Comparison of ENCODE assay signal across 15 cellular contexts in the genomic region with DNA sequence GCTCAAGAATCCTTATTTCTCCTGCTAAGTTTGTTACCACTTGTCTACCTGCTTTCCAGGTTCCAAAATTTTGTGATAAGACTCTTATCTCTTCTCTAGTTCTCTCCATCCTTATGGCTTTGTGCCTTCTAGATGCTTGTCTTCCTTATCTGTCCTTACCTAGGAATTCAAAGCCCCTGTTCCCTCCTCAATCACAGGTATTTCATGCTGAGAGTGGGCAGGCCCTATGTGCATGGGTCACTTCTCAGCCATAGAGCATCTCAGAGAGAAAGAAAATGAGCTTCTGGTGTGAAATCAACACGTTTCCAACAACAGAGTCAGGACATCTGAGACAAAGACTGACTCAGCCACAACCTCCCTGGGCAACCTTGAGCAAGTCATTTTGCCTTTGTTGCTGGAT.
DNase-seq lines count a peak whose midpoint lies in the region; ATAC-seq and TF ChIP-seq lines count a peak whose summit lies in the region.
"Had no signal": no experiment of that assay in that cellular context is flagged by ENCODE, and none has a peak within 500 bp of the region (broad histone marks: within the 10 kb centered on the region; RNA-seq: fewer than 3 reads in every experiment).

No MANE protein-coding gene starts in this region.

- POLR2A ChIA-PET in OCI-LY7 (lab: Charles Lee): no interaction called here

- H3K79me1 ChIP-seq in trophoblast cell (ENCODE audit: low read length): no peaks in the 10 kb centered on the region

- no peak overlapping the region for H3K23ac ChIP-seq in trophoblast cell (ENCODE audit: low read length)

- H3K4me1 ChIP-seq in OCI-LY7 (ENCODE audit: insufficient read depth, low read length, poor library complexity, severe bottlenecking) (peaks cover 21% of the 10 kb centered on the region), esophagus muscularis mucosa (peaks cover 0 to 6% (median 3%) of the 10 kb centered on the region in 4 donors), trophoblast cell (ENCODE audit: control insufficient read depth in 1 of 2, insufficient read depth in 2 of 2, low read length in 2 of 2) (peaks cover 10% of the 10 kb centered on the region in 2 experiments)
- H3K4me1 ChIP-seq: HAP-1 had no signal

- H3K9me2 ChIP-seq in OCI-LY7 (ENCODE audit: insufficient read depth, low read length): no peaks in the 10 kb centered on the region

- no peaks in the 10 kb centered on the region for H3K27me3 ChIP-seq in esophagus muscularis mucosa
- no peaks in the 10 kb centered on the region for H3K27me3 ChIP-seq in trophoblast cell (ENCODE audit: insufficient read depth, low read length)

- H3K4ac ChIP-seq in trophoblast cell (ENCODE audit: low read depth, low read length): no peak overlapping the region

- 77% methylated on average over 1 of the region's 1 CpG for WGBS in esophagus muscularis mucosa
- no CpG with 5 or more reads among the region's 1 CpG for WGBS in trophoblast cell (ENCODE audit: extremely low coverage, insufficient coverage, insufficient read length)

- H3K14ac ChIP-seq in trophoblast cell (ENCODE audit: low read length): no peak overlapping the region

- H3K9ac ChIP-seq in trophoblast cell (ENCODE audit: low read length): no peak overlapping the region

- no peaks in the 10 kb centered on the region for H4K20me1 ChIP-seq in OCI-LY7 (ENCODE audit: insufficient read depth, low read length)

- H3K18ac ChIP-seq in trophoblast cell (ENCODE audit: low read length): no peak overlapping the region

- no peak overlapping the region for H4K91ac ChIP-seq in trophoblast cell (ENCODE audit: low read depth, low read length)

- no peak for TF ChIP-seq CTCF in OCI-LY7 (conservative IDR thresholded peaks at IDR 0.05; ENCODE audit: low read length)
- no peak for TF ChIP-seq CTCF in esophagus muscularis mucosa (IDR thresholded peaks at IDR 0.05)

- H4K12ac ChIP-seq in trophoblast cell (ENCODE audit: low read depth, low read length): no peak overlapping the region

- H2BK120ac ChIP-seq in trophoblast cell (ENCODE audit: insufficient read depth, low read length, poor library complexity): no peak overlapping the region

- H3K79me2 ChIP-seq in OCI-LY7 (ENCODE audit: insufficient read depth, low read depth, low read length) (no peaks in the 10 kb centered on the region), trophoblast cell (ENCODE audit: control insufficient read depth, insufficient read depth, low read length, poor library complexity) (no peaks in the 10 kb centered on the region)

- no peak overlapping the region for H2BK5ac ChIP-seq in trophoblast cell (ENCODE audit: low read depth, low read length, poor library complexity)

- intact Hi-C loops in OCI-LY7 (cut with micrococcal nuclease; ENCODE audit: unreplicated experiment): no loop called here
- intact Hi-C loops in esophagus muscularis mucosa (cut with DNase I): no loop called here

- no peak for ATAC-seq in GM19351 (IDR thresholded peaks at IDR 0.05; ENCODE audit: unreplicated experiment)

- H3K27ac ChIP-seq in OCI-LY7 (ENCODE audit: low read depth, low read length, poor library complexity, severe bottlenecking) (no peak overlapping the region), esophagus muscularis mucosa (replicated peaks in 1 of 4) (no peak overlapping the region), trophoblast cell (ENCODE audit: low read depth, low read length) (no peak overlapping the region)

- BruUV-seq in OCI-LY7 (replicated peaks; lab: Mats Ljungman, UMichigan): no TSS peak

- H3K4me3 ChIP-seq in OCI-LY7 (ENCODE audit: low read depth, low read length, poor library complexity, severe bottlenecking) (no peak overlapping the region), esophagus muscularis mucosa (no peak overlapping the region), trophoblast cell (ENCODE audit: low read depth, low read length) (no peak overlapping the region)
- H3K4me3 ChIP-seq: HAP-1 had no signal

- DNase-seq in OCI-LY7 (ENCODE audit: low spot score) (no peak), esophagus muscularis mucosa (ENCODE audit: extremely low spot score) (peak; percentile 45), trophoblast cell (peak; percentile 20 to 72), kidney glomerular epithelial cell (lab: John Stamatoyannopoulos, UW) (no peak), erythroblast (lab: John Stamatoyannopoulos, UW) (no peak)
- DNase-seq: C1 segment of cervical spinal cord; Calu3; CD4-positive, alpha-beta memory T cell; COR-L47; DMS53; DMS79 treated with DMSO at 0.1 percent for 48 hours; GOT3; HFFc6 had no signal

- CTCF ChIA-PET in OCI-LY7 (lab: Charles Lee; ENCODE audit: unreplicated experiment): no interaction called here

- no peak overlapping the region for H4K8ac ChIP-seq in trophoblast cell (ENCODE audit: low read depth, low read length)

- no peaks in the 10 kb centered on the region for H3K36me3 ChIP-seq in OCI-LY7 (ENCODE audit: insufficient read depth, low read length)
- H3K36me3 ChIP-seq in esophagus muscularis mucosa: no peaks in the 10 kb centered on the region
- no peaks in the 10 kb centered on the region for H3K36me3 ChIP-seq in trophoblast cell (ENCODE audit: control insufficient read depth in 1 of 2, insufficient read depth in 2 of 2, low read length in 2 of 2)
- H3K36me3 ChIP-seq: HAP-1 had no signal

- peak overlapping the region; percentile 8; the same call in 1 of the 2 replicates for H2AFZ ChIP-seq in OCI-LY7 (ENCODE audit: low read length)
- H2AFZ ChIP-seq in trophoblast cell (ENCODE audit: insufficient read depth, low read length, poor library complexity): no peak overlapping the region

- no peak for TF ChIP-seq EP300 in esophagus muscularis mucosa (IDR thresholded peaks at IDR 0.05)

- H3K9me3 ChIP-seq in OCI-LY7 (ENCODE audit: low read length) (no peaks in the 10 kb centered on the region), esophagus muscularis mucosa (no peaks in the 10 kb centered on the region), trophoblast cell (ENCODE audit: insufficient read depth, low read depth, low read length) (no peaks in the 10 kb centered on the region)
- H3K9me3 ChIP-seq: HAP-1 had no signal

- no peak overlapping the region for H2AK5ac ChIP-seq in trophoblast cell (ENCODE audit: low read length)

- no peak overlapping the region for H2BK12ac ChIP-seq in trophoblast cell (ENCODE audit: low read length)

- H3K4me2 ChIP-seq in OCI-LY7 (ENCODE audit: low read length): no peak overlapping the region
- H3K4me2 ChIP-seq in trophoblast cell (ENCODE audit: low read length): no peak overlapping the region

- no peak for TF ChIP-seq POLR2A in esophagus muscularis mucosa (IDR thresholded peaks at IDR 0.05; ENCODE audit: low read depth)
- TF ChIP-seq POLR2A in erythroblast (IDR thresholded peaks at IDR 0.05; ENCODE audit: low read length): no peak

Comparison
In these comparisons a context has a peak if more than half of its experiments do, and no peak if none do; other contexts are left out.
1. DNase-seq: peak in esophagus muscularis mucosa (single experiment) and trophoblast cell (2 of 2); none in OCI-LY7 (single experiment), kidney glomerular epithelial cell (single experiment) and erythroblast (0 of 2).